8 cellular contexts compared by ENCODE assay signal in the genomic region with DNA sequence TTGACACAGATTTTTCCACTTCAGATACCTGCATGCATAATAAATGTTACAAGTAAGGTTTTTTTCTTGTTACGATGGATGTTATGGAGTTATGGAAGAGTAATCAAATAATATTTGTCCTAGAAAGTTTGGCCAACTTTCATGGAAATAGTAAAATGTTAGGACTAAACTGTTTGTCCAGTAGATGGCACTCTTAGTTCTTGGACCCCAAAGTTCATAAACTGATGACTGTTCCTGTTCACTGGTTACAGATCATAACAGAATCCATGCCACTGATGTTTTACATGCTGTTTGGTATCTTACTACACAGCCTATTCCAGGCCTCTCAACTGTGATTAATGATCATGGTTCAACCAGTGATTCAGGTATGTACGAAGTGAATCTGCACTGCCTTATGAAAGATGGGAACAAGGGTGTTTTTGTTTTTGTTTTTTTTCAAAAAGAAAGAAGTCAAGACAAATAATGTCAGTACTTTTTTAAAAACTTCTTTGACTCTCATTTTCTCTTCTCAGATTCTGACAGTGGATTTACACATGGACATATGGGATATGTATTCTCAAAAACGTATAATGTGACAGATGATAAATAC. TPM values are rescaled to one million over a fixed set of nuclear protein-coding genes. Genes with fewer than 3 reads are reported as not detected.
DNase-seq lines count a peak whose midpoint lies in the region; ATAC-seq lines count a peak whose summit lies in the region.

No MANE protein-coding gene starts in this region.

- no peaks in the 10 kb centered on the region for H3K4me1 Mint-ChIP-seq in activated CD4-positive, alpha-beta memory T cell treated with anti-CD3 and anti-CD28 coated beads for 36 hours (ENCODE audit: low read depth)
- H3K4me1 Mint-ChIP-seq in natural killer cell treated with Interleukin-12 subunit alpha and Interleukin-12 subunit beta and Interleukin-15 and Interleukin-18, amount 100 ng/mL, for 72 hours (ENCODE audit: low read depth in 2 of 2): no peaks in the 10 kb centered on the region

- intact Hi-C loops in activated CD4-positive, alpha-beta memory T cell treated with anti-CD3 and anti-CD28 coated beads for 36 hours (cut with micrococcal nuclease): loop anchor here (5.0 kb wide), 1 partner anchor 526 kb away; no protein-coding TSS in a partner anchor

- H3K36me3 Mint-ChIP-seq in activated CD4-positive, alpha-beta memory T cell treated with anti-CD3 and anti-CD28 coated beads for 36 hours: no peaks in the 10 kb centered on the region
- H3K36me3 Mint-ChIP-seq in natural killer cell treated with Interleukin-12 subunit alpha and Interleukin-12 subunit beta and Interleukin-15 and Interleukin-18, amount 100 ng/mL, for 72 hours: no peaks in the 10 kb centered on the region

- no peak overlapping the region for H3K9ac ChIP-seq in adipocyte (ENCODE audit: low read length)

- peaks cover 3% of the 10 kb centered on the region for H3K36me3 ChIP-seq in adipocyte (ENCODE audit: control insufficient read depth, insufficient read depth, low read length, severe bottlenecking)

- ATAC-seq in natural killer cell treated with Interleukin-12 subunit alpha and Interleukin-12 subunit beta and Interleukin-15 and Interleukin-18, amount 100 ng/mL, for 72 hours: no peak

- peak; percentile 27 for DNase-seq in NCI-H748 (lab: John Stamatoyannopoulos, UW; ENCODE audit: unreplicated experiment)
- no peak for DNase-seq in NCI-H748 treated with DMSO at 0.1 percent for 48 hours (lab: John Stamatoyannopoulos, UW)
- peak; percentile 61 for DNase-seq in NAMALWA (ENCODE audit: low spot score)
- peak; percentile 72 for DNase-seq in adipocyte (ENCODE audit: low read depth)
- DNase-seq in iPS-NIHi11 (ENCODE audit: low spot score): peak; percentile 17
- DNase-seq in activated CD4-positive, alpha-beta memory T cell treated with anti-CD3 and anti-CD28 coated beads for 36 hours: no peak
- DNase-seq in DMS79 treated with DMSO at 0.1 percent for 48 hours (lab: John Stamatoyannopoulos, UW): no peak
- DNase-seq in natural killer cell treated with Interleukin-12 subunit alpha and Interleukin-12 subunit beta and Interleukin-15 and Interleukin-18, amount 100 ng/mL, for 72 hours (ENCODE audit: low spot score): no peak

- no peaks in the 10 kb centered on the region for H3K27me3 Mint-ChIP-seq in activated CD4-positive, alpha-beta memory T cell treated with anti-CD3 and anti-CD28 coated beads for 36 hours
- H3K27me3 Mint-ChIP-seq in natural killer cell treated with Interleukin-12 subunit alpha and Interleukin-12 subunit beta and Interleukin-15 and Interleukin-18, amount 100 ng/mL, for 72 hours: no peaks in the 10 kb centered on the region

- H3K9me3 ChIP-seq in adipocyte (ENCODE audit: control insufficient read depth, low read length): no peaks in the 10 kb centered on the region

- H3K4me1 ChIP-seq in adipocyte (ENCODE audit: control insufficient read depth, insufficient read depth, low read length): no peaks in the 10 kb centered on the region

- H3K27ac Mint-ChIP-seq in activated CD4-positive, alpha-beta memory T cell treated with anti-CD3 and anti-CD28 coated beads for 36 hours: no peak overlapping the region
- H3K27ac Mint-ChIP-seq in natural killer cell treated with Interleukin-12 subunit alpha and Interleukin-12 subunit beta and Interleukin-15 and Interleukin-18, amount 100 ng/mL, for 72 hours: no peak overlapping the region

- POLR2A ChIA-PET in activated CD4-positive, alpha-beta memory T cell treated with anti-CD3 and anti-CD28 coated beads for 36 hours (lab: Charles Lee): no interaction called here

- no peaks in the 10 kb centered on the region for H3K9me3 Mint-ChIP-seq in activated CD4-positive, alpha-beta memory T cell treated with anti-CD3 and anti-CD28 coated beads for 36 hours
- H3K9me3 Mint-ChIP-seq in natural killer cell treated with Interleukin-12 subunit alpha and Interleukin-12 subunit beta and Interleukin-15 and Interleukin-18, amount 100 ng/mL, for 72 hours: no peaks in the 10 kb centered on the region

- no peak overlapping the region for H3K4me3 ChIP-seq in adipocyte (ENCODE audit: low read length)

- H3K4me3 Mint-ChIP-seq in activated CD4-positive, alpha-beta memory T cell treated with anti-CD3 and anti-CD28 coated beads for 36 hours: no peak overlapping the region
- H3K4me3 Mint-ChIP-seq in natural killer cell treated with Interleukin-12 subunit alpha and Interleukin-12 subunit beta and Interleukin-15 and Interleukin-18, amount 100 ng/mL, for 72 hours: no peak overlapping the region

- H3K27me3 ChIP-seq in adipocyte (replicated peaks; ENCODE audit: control insufficient read depth, insufficient read depth, low read length): no peaks in the 10 kb centered on the region

- CTCF ChIA-PET in activated CD4-positive, alpha-beta memory T cell treated with anti-CD3 and anti-CD28 coated beads for 36 hours (lab: Charles Lee): no interaction called here

RNA-seq across cellular contexts. Expression of gene SLCO1C1, which starts 48.8 kb away (rescaled TPM):
- not detected for total RNA-seq in activated CD4-positive, alpha-beta memory T cell treated with anti-CD3 and anti-CD28 coated beads for 36 hours
- total RNA-seq in natural killer cell treated with Interleukin-12 subunit alpha and Interleukin-12 subunit beta and Interleukin-15 and Interleukin-18, amount 100 ng/mL, for 72 hours: not detected

Comparison
In these comparisons a context has a peak if more than half of its experiments do, and no peak if none do; other contexts are left out.
1. DNase-seq: peak in NCI-H748 (single experiment), NAMALWA (single experiment), adipocyte (single experiment) and iPS-NIHi11 (single experiment); none in NCI-H748 treated with DMSO at 0.1 percent for 48 hours (single experiment), activated CD4-positive, alpha-beta memory T cell treated with anti-CD3 and anti-CD28 coated beads for 36 hours (single experiment), DMS79 treated with DMSO at 0.1 percent for 48 hours (single experiment) and natural killer cell treated with Interleukin-12 subunit alpha and Interleukin-12 subunit beta and Interleukin-15 and Interleukin-18, amount 100 ng/mL, for 72 hours (single experiment).